Comparison of ENCODE assay signal across 7 cellular contexts in genomic region chr7:69248382-69248828, GRCh38.
A peak's percentile ranks its signal among the peaks of the same experiment; 100 is the strongest.
DNase-seq lines count a peak whose midpoint lies in the region; ATAC-seq and TF ChIP-seq lines count a peak whose summit lies in the region.
"Not testable (repeated sequence)": the region's sequence is repeated elsewhere in the genome, so short reads cannot be mapped to it uniquely, and the experiment has no call there.

No MANE protein-coding gene starts in this region.

- not testable (repeated sequence) for H3K36me3 ChIP-seq in hepatocyte (replicated peaks; ENCODE audit: insufficient read depth, low read depth); liver (ENCODE audit: control insufficient read depth in 4 of 4, insufficient read depth in 3 of 4, low read depth in 1 of 4, low read length in 3 of 4)

- not testable (repeated sequence) for H3K4me2 ChIP-seq in hepatocyte

- intact Hi-C loops in sciatic nerve (cut with DNase I) = not testable (repeated sequence)

- not testable (repeated sequence) for TF ChIP-seq CTCF in hepatocyte (IDR thresholded peaks at IDR 0.05; ENCODE audit: poor library complexity); liver (IDR thresholded peaks at IDR 0.05; ENCODE audit: low read depth, low read length, missing input control); neural crest cell (conservative IDR thresholded peaks at IDR 0.05)

- TF ChIP-seq RAD21 in liver (IDR thresholded peaks at IDR 0.05) = peak; percentile 43 to 55

- H3K27ac Mint-ChIP-seq in neural crest cell (ENCODE audit: unreplicated experiment) = not testable (repeated sequence)

- H3K4me3 ChIP-seq in hepatocyte; liver (ENCODE audit: low read depth in 1 of 3, low read length in 3 of 3): not testable (repeated sequence)

- WGBS in hepatocyte (ENCODE audit: low lambda C conversion rate, missing lambda C conversion rate) = 30% methylated on average over 2 of the region's 2 CpGs
- WGBS in liver = 20% methylated on average over 2 of the region's 2 CpGs

- DNase-seq in ELF-1 (ENCODE audit: low read depth, low spot score) (peak; percentile 27), NCI-H2196 treated with DMSO at 0.1 percent for 48 hours (lab: John Stamatoyannopoulos, UW; ENCODE audit: unreplicated experiment) (peak; percentile 9), RPMI8226 (peak; percentile 48), hepatocyte (ENCODE audit: low spot score) (peak; percentile 23), neural crest cell (ENCODE audit: low read depth, low spot score) (peak; percentile 3)
- DNase-seq in sciatic nerve (ENCODE audit: low spot score) = not testable (repeated sequence)

- not testable (repeated sequence) for H3K9me2 ChIP-seq in hepatocyte (replicated peaks; ENCODE audit: insufficient read depth)

- H3K9ac ChIP-seq in liver (ENCODE audit: low read depth in 1 of 2, low read length in 2 of 2) = not testable (repeated sequence)

- H3K27ac ChIP-seq in hepatocyte = not testable (repeated sequence)
- peak overlapping the region; percentile 79 to 83 for H3K27ac ChIP-seq in liver (ENCODE audit: low read depth in 1 of 2, low read length in 2 of 2)

- not testable (repeated sequence) for H3K27me3 ChIP-seq in hepatocyte; liver (ENCODE audit: control insufficient read depth in 4 of 4, insufficient read depth in 4 of 4, low read length in 3 of 4)

- H4K20me1 ChIP-seq in hepatocyte (ENCODE audit: insufficient read depth, poor library complexity, severe bottlenecking) = not testable (repeated sequence)

- not testable (repeated sequence) for H3K79me2 ChIP-seq in hepatocyte

- H3K27me3 Mint-ChIP-seq in neural crest cell (ENCODE audit: low read depth) = not testable (repeated sequence)

- not testable (repeated sequence) for H3K9me3 ChIP-seq in hepatocyte (ENCODE audit: low read depth); liver (ENCODE audit: control insufficient read depth in 4 of 4, low read length in 3 of 4)

- H2AFZ ChIP-seq in hepatocyte = not testable (repeated sequence)

- peak; percentile 76 for ATAC-seq in sciatic nerve

- H3K36me3 Mint-ChIP-seq in neural crest cell (ENCODE audit: low read depth) = not testable (repeated sequence)

- H3K4me1 ChIP-seq in hepatocyte (ENCODE audit: insufficient read depth) = not testable (repeated sequence)
- peaks cover 4 to 39% (median 18%) of the 10 kb centered on the region in 4 donors for H3K4me1 ChIP-seq in liver (ENCODE audit: control insufficient read depth in 4 of 4, insufficient read depth in 4 of 4, low read length in 3 of 4)

- H3K4me1 Mint-ChIP-seq in neural crest cell = peaks cover 44% of the 10 kb centered on the region

- not testable (repeated sequence) for H3K4me3 Mint-ChIP-seq in neural crest cell

- H3K9me3 Mint-ChIP-seq in neural crest cell = not testable (repeated sequence)

TF ChIP-seq in liver, 16 proteins besides CTCF, POLR2A, EP300 and RAD21:
- TF ChIP-seq NR2F2 (IDR thresholded peaks at IDR 0.05) (peak; percentile 83), JUND (IDR thresholded peaks at IDR 0.05) (peak; percentile 58 to 84), YY1 (IDR thresholded peaks at IDR 0.05) (peak; percentile 70), HNF4G (IDR thresholded peaks at IDR 0.05) (peak; percentile 77), FOXA2 (IDR thresholded peaks at IDR 0.05) (peak; percentile 97), EGR1 (IDR thresholded peaks at IDR 0.05; ENCODE audit: low read depth in 2 of 2) (peak; percentile 77 to 79), HNF4A (conservative IDR thresholded peaks at IDR 0.05) (peak in 1 of 2 donors; percentile 87), SP1 (IDR thresholded peaks at IDR 0.05) (peak; percentile 99), ZBTB33 (IDR thresholded peaks at IDR 0.05) (peak; percentile 76), FOXA1 (IDR thresholded peaks at IDR 0.05) (peak; percentile 96), RXRA (IDR thresholded peaks at IDR 0.05) (peak; percentile 96 to 97)
- TF ChIP-seq, protein P1, sequence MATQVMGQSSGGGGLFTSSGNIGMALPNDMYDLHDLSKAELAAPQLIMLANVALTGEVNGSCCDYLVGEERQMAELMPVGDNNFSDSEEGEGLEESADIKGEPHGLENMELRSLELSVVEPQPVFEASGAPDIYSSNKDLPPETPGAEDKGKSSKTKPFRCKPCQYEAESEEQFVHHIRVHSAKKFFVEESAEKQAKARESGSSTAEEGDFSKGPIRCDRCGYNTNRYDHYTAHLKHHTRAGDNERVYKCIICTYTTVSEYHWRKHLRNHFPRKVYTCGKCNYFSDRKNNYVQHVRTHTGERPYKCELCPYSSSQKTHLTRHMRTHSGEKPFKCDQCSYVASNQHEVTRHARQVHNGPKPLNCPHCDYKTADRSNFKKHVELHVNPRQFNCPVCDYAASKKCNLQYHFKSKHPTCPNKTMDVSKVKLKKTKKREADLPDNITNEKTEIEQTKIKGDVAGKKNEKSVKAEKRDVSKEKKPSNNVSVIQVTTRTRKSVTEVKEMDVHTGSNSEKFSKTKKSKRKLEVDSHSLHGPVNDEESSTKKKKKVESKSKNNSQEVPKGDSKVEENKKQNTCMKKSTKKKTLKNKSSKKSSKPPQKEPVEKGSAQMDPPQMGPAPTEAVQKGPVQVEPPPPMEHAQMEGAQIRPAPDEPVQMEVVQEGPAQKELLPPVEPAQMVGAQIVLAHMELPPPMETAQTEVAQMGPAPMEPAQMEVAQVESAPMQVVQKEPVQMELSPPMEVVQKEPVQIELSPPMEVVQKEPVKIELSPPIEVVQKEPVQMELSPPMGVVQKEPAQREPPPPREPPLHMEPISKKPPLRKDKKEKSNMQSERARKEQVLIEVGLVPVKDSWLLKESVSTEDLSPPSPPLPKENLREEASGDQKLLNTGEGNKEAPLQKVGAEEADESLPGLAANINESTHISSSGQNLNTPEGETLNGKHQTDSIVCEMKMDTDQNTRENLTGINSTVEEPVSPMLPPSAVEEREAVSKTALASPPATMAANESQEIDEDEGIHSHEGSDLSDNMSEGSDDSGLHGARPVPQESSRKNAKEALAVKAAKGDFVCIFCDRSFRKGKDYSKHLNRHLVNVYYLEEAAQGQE (IDR thresholded peaks at IDR 0.05) = peak; percentile 81
- TF ChIP-seq, protein P2, sequence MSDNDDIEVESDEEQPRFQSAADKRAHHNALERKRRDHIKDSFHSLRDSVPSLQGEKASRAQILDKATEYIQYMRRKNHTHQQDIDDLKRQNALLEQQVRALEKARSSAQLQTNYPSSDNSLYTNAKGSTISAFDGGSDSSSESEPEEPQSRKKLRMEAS (IDR thresholded peaks at IDR 0.05) = peak; percentile 57
